In genomic region chr5:108727639-108728565, GRCh38 we compare ENCODE assay signal across 1 cellular context.
TF ChIP-seq lines count a peak whose summit lies in the region.

No MANE protein-coding gene starts in this region.

TF ChIP-seq in WTC11, 78 proteins besides CTCF, POLR2A, EP300 and RAD21 (continued from another document):
- TF ChIP-seq, protein P1, sequence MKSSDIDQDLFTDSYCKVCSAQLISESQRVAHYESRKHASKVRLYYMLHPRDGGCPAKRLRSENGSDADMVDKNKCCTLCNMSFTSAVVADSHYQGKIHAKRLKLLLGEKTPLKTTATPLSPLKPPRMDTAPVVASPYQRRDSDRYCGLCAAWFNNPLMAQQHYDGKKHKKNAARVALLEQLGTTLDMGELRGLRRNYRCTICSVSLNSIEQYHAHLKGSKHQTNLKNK (CRISPR knock-in tag; IDR thresholded peaks at IDR 0.05), result no peak
- TF ChIP-seq PRDM15 (CRISPR knock-in tag; IDR thresholded peaks at IDR 0.05), result peak; percentile 88
- TF ChIP-seq, protein P2, sequence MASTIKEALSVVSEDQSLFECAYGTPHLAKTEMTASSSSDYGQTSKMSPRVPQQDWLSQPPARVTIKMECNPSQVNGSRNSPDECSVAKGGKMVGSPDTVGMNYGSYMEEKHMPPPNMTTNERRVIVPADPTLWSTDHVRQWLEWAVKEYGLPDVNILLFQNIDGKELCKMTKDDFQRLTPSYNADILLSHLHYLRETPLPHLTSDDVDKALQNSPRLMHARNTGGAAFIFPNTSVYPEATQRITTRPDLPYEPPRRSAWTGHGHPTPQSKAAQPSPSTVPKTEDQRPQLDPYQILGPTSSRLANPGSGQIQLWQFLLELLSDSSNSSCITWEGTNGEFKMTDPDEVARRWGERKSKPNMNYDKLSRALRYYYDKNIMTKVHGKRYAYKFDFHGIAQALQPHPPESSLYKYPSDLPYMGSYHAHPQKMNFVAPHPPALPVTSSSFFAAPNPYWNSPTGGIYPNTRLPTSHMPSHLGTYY (CRISPR knock-in tag; IDR thresholded peaks at IDR 0.05), result no peak
- TF ChIP-seq KAT7 (CRISPR knock-in tag; IDR thresholded peaks at IDR 0.05; ENCODE audit: borderline replicate concordance), result peak; percentile 81
- TF ChIP-seq, protein P3, sequence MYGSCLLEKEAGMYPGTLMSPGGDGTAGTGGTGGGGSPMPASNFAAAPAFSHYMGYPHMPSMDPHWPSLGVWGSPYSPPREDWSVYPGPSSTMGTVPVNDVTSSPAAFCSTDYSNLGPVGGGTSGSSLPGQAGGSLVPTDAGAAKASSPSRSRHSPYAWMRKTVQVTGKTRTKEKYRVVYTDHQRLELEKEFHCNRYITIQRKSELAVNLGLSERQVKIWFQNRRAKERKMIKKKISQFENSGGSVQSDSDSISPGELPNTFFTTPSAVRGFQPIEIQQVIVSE (CRISPR knock-in tag; IDR thresholded peaks at IDR 0.05; ENCODE audit: borderline replicate concordance), result no peak
- TF ChIP-seq FOXJ3 (CRISPR knock-in tag; IDR thresholded peaks at IDR 0.05; ENCODE audit: borderline replicate concordance), result no peak
- TF ChIP-seq NR3C1 (CRISPR knock-in tag; conservative IDR thresholded peaks at IDR 0.05; ENCODE audit: low read depth), result no peak; the same call in 1 of the 2 replicates
- no peak for TF ChIP-seq ZNF671 (CRISPR knock-in tag; IDR thresholded peaks at IDR 0.05)
- TF ChIP-seq FOXP4 (CRISPR knock-in tag; IDR thresholded peaks at IDR 0.05), result 0 out of 2 replicates have a peak, but pooled peaks have one; percentile 56
- peak; percentile 90; the same call in 1 of the 2 replicates for TF ChIP-seq ATF1 (CRISPR knock-in tag; IDR thresholded peaks at IDR 0.05)
- TF ChIP-seq IRF2 (CRISPR knock-in tag; IDR thresholded peaks at IDR 0.05; ENCODE audit: borderline replicate concordance, low read depth), result no peak
- TF ChIP-seq ZNF396 (CRISPR knock-in tag; IDR thresholded peaks at IDR 0.05; ENCODE audit: borderline replicate concordance), result no peak
- 0 out of 2 replicates have a peak, but pooled peaks have one; percentile 83 for TF ChIP-seq CREM (CRISPR knock-in tag; IDR thresholded peaks at IDR 0.05)
- TF ChIP-seq ZNF532 (CRISPR knock-in tag; IDR thresholded peaks at IDR 0.05; ENCODE audit: borderline replicate concordance), result no peak
- peak; percentile 71 for TF ChIP-seq ESRRA (CRISPR knock-in tag; IDR thresholded peaks at IDR 0.05; ENCODE audit: borderline replicate concordance)
- TF ChIP-seq, protein P4, sequence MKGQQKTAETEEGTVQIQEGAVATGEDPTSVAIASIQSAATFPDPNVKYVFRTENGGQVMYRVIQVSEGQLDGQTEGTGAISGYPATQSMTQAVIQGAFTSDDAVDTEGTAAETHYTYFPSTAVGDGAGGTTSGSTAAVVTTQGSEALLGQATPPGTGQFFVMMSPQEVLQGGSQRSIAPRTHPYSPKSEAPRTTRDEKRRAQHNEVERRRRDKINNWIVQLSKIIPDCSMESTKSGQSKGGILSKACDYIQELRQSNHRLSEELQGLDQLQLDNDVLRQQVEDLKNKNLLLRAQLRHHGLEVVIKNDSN (CRISPR knock-in tag; IDR thresholded peaks at IDR 0.05), result peak; percentile 71; the same call in 1 of the 2 replicates
- peak; percentile 49; the same call in 1 of the 2 replicates for TF ChIP-seq FOXK1 (CRISPR knock-in tag; IDR thresholded peaks at IDR 0.05)
- peak; percentile 87; the same call in 1 of the 2 replicates for TF ChIP-seq TP53 (CRISPR knock-in tag; IDR thresholded peaks at IDR 0.05)
- TF ChIP-seq, protein P5, sequence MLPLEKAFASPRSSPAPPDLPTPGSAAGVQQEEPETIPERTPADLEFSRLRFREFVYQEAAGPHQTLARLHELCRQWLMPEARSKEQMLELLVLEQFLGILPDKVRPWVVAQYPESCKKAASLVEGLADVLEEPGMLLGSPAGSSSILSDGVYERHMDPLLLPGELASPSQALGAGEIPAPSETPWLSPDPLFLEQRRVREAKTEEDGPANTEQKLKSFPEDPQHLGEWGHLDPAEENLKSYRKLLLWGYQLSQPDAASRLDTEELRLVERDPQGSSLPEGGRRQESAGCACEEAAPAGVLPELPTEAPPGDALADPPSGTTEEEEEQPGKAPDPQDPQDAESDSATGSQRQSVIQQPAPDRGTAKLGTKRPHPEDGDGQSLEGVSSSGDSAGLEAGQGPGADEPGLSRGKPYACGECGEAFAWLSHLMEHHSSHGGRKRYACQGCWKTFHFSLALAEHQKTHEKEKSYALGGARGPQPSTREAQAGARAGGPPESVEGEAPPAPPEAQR (CRISPR knock-in tag; IDR thresholded peaks at IDR 0.05), result no peak
